Comparison of ENCODE assay signal across 19 cellular contexts in genomic region chr2:181157326-181157725, GRCh38.
"Had no signal": no experiment of that assay in that cellular context is flagged by ENCODE, and none has a peak within 500 bp of the region (broad histone marks: within the 10 kb centered on the region; RNA-seq: fewer than 3 reads in every experiment).

No MANE protein-coding gene starts in this region.

- H3K4me3 ChIP-seq: body of pancreas, heart right ventricle, left lung, tibial nerve had no signal

- ATAC-seq: activated CD4-positive, alpha-beta T cell treated with anti-CD3 and anti-CD28 coated beads for 36 hours; body of pancreas; effector memory CD8-positive, alpha-beta T cell; heart right ventricle; left lung; stimulated activated naive CD8-positive, alpha-beta T cell treated with anti-CD3 and anti-CD28 coated beads, Interleukin-15, Interleukin-2, amounts not matched to agents 100 U/mL and 50 U/mL, for 24 hours; WTC11 had no signal

- DNase-seq: activated CD4-positive, alpha-beta T cell treated with anti-CD3 and anti-CD28 coated beads for 36 hours; activated CD4-positive, alpha-beta T cell treated with anti-CD3 and anti-CD28 coated beads, Interleukin-2, amount 50 U/mL, for 48 hours; amygdala; body of pancreas; dermis blood vessel endothelial cell; effector memory CD8-positive, alpha-beta T cell; heart right ventricle; left lung; midbrain; nephron progenitor cell; nucleus accumbens; posterior cingulate gyrus; retina; stimulated activated CD4-positive, alpha-beta T cell treated with anti-CD3 and anti-CD28 coated beads, Interleukin-12 subunit alpha, Interleukin-12 subunit beta, amount 100 ng/mL, for 4 hours; stimulated activated CD4-positive, alpha-beta T cell treated with anti-CD3 and anti-CD28 coated beads, Interleukin-1b, Interleukin-23, amount 100 ng/mL, for 48 hours; stimulated activated naive CD8-positive, alpha-beta T cell treated with anti-CD3 and anti-CD28 coated beads, Interleukin-15, Interleukin-2, amounts not matched to agents 100 U/mL and 50 U/mL, for 24 hours; substantia nigra had no signal
